Comparison of ENCODE assay signal across 8 cellular contexts in genomic region chr15:76480267-76480666, GRCh38.
"Had no signal": no experiment of that assay in that cellular context is flagged by ENCODE, and none has a peak within 500 bp of the region (broad histone marks: within the 10 kb centered on the region; RNA-seq: fewer than 3 reads in every experiment).

No MANE protein-coding gene starts in this region.

- DNase-seq: IMR-90, KBM-7, KG1 had no signal

- H3K9ac ChIP-seq: KMS-11 had no signal

- FAIRE-seq: HepG2, HTR-8/SVneo, K562 had no signal

- H3K4me2 ChIP-seq: KMS-11 had no signal

- H3K27ac ChIP-seq: HL-60, KMS-11 had no signal

- H3K4me3 ChIP-seq: K562 had no signal

- ATAC-seq: HepG2, K562 had no signal
